In the genomic region with DNA sequence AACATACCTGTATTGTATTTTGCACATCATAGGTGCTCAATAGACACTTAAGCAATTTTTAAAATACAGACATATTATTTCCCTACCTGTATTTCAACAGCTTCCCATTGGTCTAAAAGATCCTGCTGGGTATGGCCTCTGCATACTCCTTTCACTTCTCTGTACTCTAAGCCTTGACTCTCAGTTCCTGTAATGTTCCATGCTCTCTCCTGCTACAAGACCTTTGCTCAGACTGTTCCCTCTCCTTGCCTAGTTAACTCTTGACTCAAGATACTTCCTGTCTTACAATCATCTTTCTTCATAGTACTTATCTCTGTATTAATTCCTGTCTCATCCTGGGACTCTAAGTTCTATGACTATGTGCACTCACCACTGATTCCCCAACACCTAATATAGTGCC, we compare ENCODE assay signal across 18 cellular contexts. TPM values are rescaled to one million over a fixed set of nuclear protein-coding genes. Genes with fewer than 3 reads are reported as not detected.
DNase-seq lines count a peak whose midpoint lies in the region; ATAC-seq and TF ChIP-seq lines count a peak whose summit lies in the region.
"Had no signal": no experiment of that assay in that cellular context is flagged by ENCODE, and none has a peak within 500 bp of the region (broad histone marks: within the 10 kb centered on the region; RNA-seq: fewer than 3 reads in every experiment).

No MANE protein-coding gene starts in this region.

- H3K79me2 ChIP-seq in OCI-LY7 (ENCODE audit: insufficient read depth, low read depth, low read length) (peaks cover 20% of the 10 kb centered on the region; the same call in 1 of the 2 replicates), fibroblast of lung (ENCODE audit: control insufficient read depth, insufficient read depth, low read length) (peaks cover 10% of the 10 kb centered on the region)

- H3K36me3 ChIP-seq in OCI-LY7 (ENCODE audit: insufficient read depth, low read length): no peaks in the 10 kb centered on the region
- H3K36me3 ChIP-seq in fibroblast of lung (ENCODE audit: control insufficient read depth, insufficient read depth, low read length): no peaks in the 10 kb centered on the region
- H3K36me3 ChIP-seq: suprapubic skin had no signal

- H3K27ac ChIP-seq in OCI-LY7 (ENCODE audit: low read depth, low read length, poor library complexity, severe bottlenecking): no peak overlapping the region
- no peak overlapping the region for H3K27ac ChIP-seq in fibroblast of lung (ENCODE audit: insufficient read depth, low read length)
- H3K27ac ChIP-seq in caudate nucleus (ENCODE audit: low read depth, low read length): no peak overlapping the region
- H3K27ac ChIP-seq: psoas muscle, suprapubic skin had no signal

- H3K27ac Mint-ChIP-seq in stimulated activated naive CD8-positive, alpha-beta T cell treated with anti-CD3 and anti-CD28 coated beads, Interleukin-15, Interleukin-2, amounts not matched to agents 100 ng/mL and 50 ng/mL, for 24 hours: peak overlapping the region; percentile 5
- peak overlapping the region in 1 of 2 donors; percentile 6 for H3K27ac Mint-ChIP-seq in stimulated activated naive CD8-positive, alpha-beta T cell treated with anti-CD3 and anti-CD28 coated beads, Interleukin-15, amount 100 ng/mL, for 72 hours

- no peak for DNase-seq in stimulated activated naive CD8-positive, alpha-beta T cell treated with anti-CD3 and anti-CD28 coated beads, Interleukin-15, amount 100 ng/mL, for 72 hours
- DNase-seq in OCI-LY7 (ENCODE audit: low spot score): peak; percentile 17
- DNase-seq in fibroblast of lung (ENCODE audit: low read depth in 2 of 2): no peak
- no peak for DNase-seq in iPS-NIHi7 (ENCODE audit: extremely low spot score)
- DNase-seq in caudate nucleus (lab: John Stamatoyannopoulos, UW): no peak
- no peak for DNase-seq in mesenteric fat pad (ENCODE audit: low spot score)
- DNase-seq: ACHN; activated effector memory CD4-positive, alpha-beta T cell treated with anti-CD3 and anti-CD28 coated beads, Interleukin-2, amount 50 U/mL, for 16 hours; hypothalamus; naive B cell; NCI-H2081 treated with DMSO at 0.1 percent for 48 hours; NCI-H748 treated with DMSO at 0.1 percent for 48 hours; psoas muscle; SHP77 had no signal

- no peaks in the 10 kb centered on the region for H3K9me3 ChIP-seq in OCI-LY7 (ENCODE audit: low read length)
- H3K9me3 ChIP-seq in fibroblast of lung (ENCODE audit: control insufficient read depth, insufficient read depth, low read depth, low read length): no peaks in the 10 kb centered on the region
- H3K9me3 ChIP-seq: psoas muscle, suprapubic skin had no signal

- H3K9me2 ChIP-seq in OCI-LY7 (ENCODE audit: insufficient read depth, low read length): no peaks in the 10 kb centered on the region

- H3K4me2 ChIP-seq in OCI-LY7 (ENCODE audit: low read length): no peak overlapping the region
- no peak overlapping the region for H3K4me2 ChIP-seq in fibroblast of lung (ENCODE audit: extremely low read depth, insufficient read depth, low read length)

- H3K4me1 ChIP-seq in OCI-LY7 (ENCODE audit: insufficient read depth, low read length, poor library complexity, severe bottlenecking): peaks cover 21% of the 10 kb centered on the region
- H3K4me1 ChIP-seq in fibroblast of lung (ENCODE audit: control insufficient read depth, extremely low read depth, insufficient read depth, low read length): no peaks in the 10 kb centered on the region

- no peaks in the 10 kb centered on the region for H3K27me3 Mint-ChIP-seq in stimulated activated naive CD8-positive, alpha-beta T cell treated with anti-CD3 and anti-CD28 coated beads, Interleukin-15, Interleukin-2, amounts not matched to agents 100 ng/mL and 50 ng/mL, for 24 hours
- no peaks in the 10 kb centered on the region for H3K27me3 Mint-ChIP-seq in stimulated activated naive CD8-positive, alpha-beta T cell treated with anti-CD3 and anti-CD28 coated beads, Interleukin-15, amount 100 ng/mL, for 72 hours
- H3K27me3 Mint-ChIP-seq: naive B cell had no signal

- CTCF ChIA-PET in OCI-LY7 (lab: Charles Lee; ENCODE audit: unreplicated experiment): no interaction called here

- H3K9me3 Mint-ChIP-seq in stimulated activated naive CD8-positive, alpha-beta T cell treated with anti-CD3 and anti-CD28 coated beads, Interleukin-15, Interleukin-2, amounts not matched to agents 100 ng/mL and 50 ng/mL, for 24 hours: no peaks in the 10 kb centered on the region
- peaks cover 0 to 1% of the 10 kb centered on the region in 2 donors for H3K9me3 Mint-ChIP-seq in stimulated activated naive CD8-positive, alpha-beta T cell treated with anti-CD3 and anti-CD28 coated beads, Interleukin-15, amount 100 ng/mL, for 72 hours
- H3K9me3 Mint-ChIP-seq: naive B cell had no signal

- H3K27me3 ChIP-seq in fibroblast of lung (ENCODE audit: control insufficient read depth, insufficient read depth, low read length): no peaks in the 10 kb centered on the region
- H3K27me3 ChIP-seq: suprapubic skin had no signal

- H3K36me3 Mint-ChIP-seq in stimulated activated naive CD8-positive, alpha-beta T cell treated with anti-CD3 and anti-CD28 coated beads, Interleukin-15, Interleukin-2, amounts not matched to agents 100 ng/mL and 50 ng/mL, for 24 hours (ENCODE audit: low read depth): no peaks in the 10 kb centered on the region

- peaks cover 38% of the 10 kb centered on the region for H3K4me1 Mint-ChIP-seq in stimulated activated naive CD8-positive, alpha-beta T cell treated with anti-CD3 and anti-CD28 coated beads, Interleukin-15, Interleukin-2, amounts not matched to agents 100 ng/mL and 50 ng/mL, for 24 hours (ENCODE audit: low read depth)
- peaks cover 35% of the 10 kb centered on the region for H3K4me1 Mint-ChIP-seq in stimulated activated naive CD8-positive, alpha-beta T cell treated with anti-CD3 and anti-CD28 coated beads, Interleukin-15, amount 100 ng/mL, for 72 hours

- H4K20me1 ChIP-seq in OCI-LY7 (ENCODE audit: insufficient read depth, low read length) (no peaks in the 10 kb centered on the region), fibroblast of lung (ENCODE audit: control insufficient read depth, extremely low read depth, insufficient read depth, low read length) (no peaks in the 10 kb centered on the region)

- ATAC-seq in stimulated activated naive CD8-positive, alpha-beta T cell treated with anti-CD3 and anti-CD28 coated beads, Interleukin-15, amount 100 ng/mL, for 72 hours: no peak
- ATAC-seq in HG03439 (IDR thresholded peaks at IDR 0.05; ENCODE audit: unreplicated experiment): no peak
- ATAC-seq: left lobe of liver, psoas muscle had no signal

- TF ChIP-seq CTCF in OCI-LY7 (conservative IDR thresholded peaks at IDR 0.05; ENCODE audit: low read length) (no peak), fibroblast of lung (conservative IDR thresholded peaks at IDR 0.05 in 1 of 2, IDR thresholded peaks at IDR 0.05 in 1 of 2; ENCODE audit: low read depth in 1 of 2, low read length in 2 of 2) (no peak)

- H3K9ac ChIP-seq in fibroblast of lung (ENCODE audit: insufficient read depth, low read length): no peak overlapping the region

- intact Hi-C loops in OCI-LY7 (cut with micrococcal nuclease; ENCODE audit: unreplicated experiment): loop anchor here (10.0 kb wide), 1 partner anchor 335 kb away; the partner anchor contains the start of gene SLC25A38

- H3K4me3 Mint-ChIP-seq in stimulated activated naive CD8-positive, alpha-beta T cell treated with anti-CD3 and anti-CD28 coated beads, Interleukin-15, Interleukin-2, amounts not matched to agents 100 ng/mL and 50 ng/mL, for 24 hours: no peak overlapping the region
- H3K4me3 Mint-ChIP-seq in stimulated activated naive CD8-positive, alpha-beta T cell treated with anti-CD3 and anti-CD28 coated beads, Interleukin-15, amount 100 ng/mL, for 72 hours: peak overlapping the region in 1 of 2 donors; percentile 0

- no TSS peak for BruUV-seq in OCI-LY7 (replicated peaks; lab: Mats Ljungman, UMichigan)

- H3K4me3 ChIP-seq in OCI-LY7 (ENCODE audit: low read depth, low read length, poor library complexity, severe bottlenecking): no peak overlapping the region
- no peak overlapping the region for H3K4me3 ChIP-seq in fibroblast of lung (replicated peaks in 1 of 4; ENCODE audit: control extremely low read depth in 1 of 4, insufficient read depth in 1 of 4, low read depth in 3 of 4, low read length in 4 of 4)
- H3K4me3 ChIP-seq: psoas muscle, suprapubic skin had no signal

- POLR2A ChIA-PET in OCI-LY7 (lab: Charles Lee): no interaction called here

- H2AFZ ChIP-seq in OCI-LY7 (ENCODE audit: low read length) (peak overlapping the region; percentile 9; the same call in 1 of the 2 replicates), fibroblast of lung (ENCODE audit: low read length) (peak overlapping the region; percentile 31)

RNA-seq across cellular contexts. Expression of gene SCN11A, which starts 1.7 kb away (rescaled TPM):
- total RNA-seq in OCI-LY7 (2014; rRNA removed; shearing (Covaris generic)): 0.25 TPM in 1 of 2 replicates, not detected in the other
- total RNA-seq in OCI-LY7 (2022) (0.13 and 0.22 TPM in 2 replicates), fibroblast of lung (under 0.01 and 0.17 TPM in 2 replicates), mesenteric fat pad (0.32 TPM)
- polyA plus RNA-seq in fibroblast of lung: 0.01 and 0.05 TPM in 2 replicates
- polyA plus RNA-seq in fibroblast of lung (2012): 0.03 TPM in 1 of 2 replicates, not detected in the other
- polyA minus RNA-seq in fibroblast of lung (ENCODE audit: low replicate concordance): not detected in 2 replicates

RNA-seq across cellular contexts. Expression of gene WDR48, which starts 1.8 kb away (rescaled TPM):
- 12.3 and 15.7 TPM in 2 replicates for total RNA-seq in OCI-LY7 (2014; rRNA removed; shearing (Covaris generic))
- total RNA-seq in OCI-LY7 (2022): 38.4 and 41.6 TPM in 2 replicates
- 41.9 and 44.9 TPM in 2 replicates for total RNA-seq in fibroblast of lung
- 24.8 and 35.1 TPM in 2 replicates for polyA plus RNA-seq in fibroblast of lung
- polyA plus RNA-seq in fibroblast of lung (2012): 14.5 and 20.5 TPM in 2 replicates
- polyA minus RNA-seq in fibroblast of lung (ENCODE audit: low replicate concordance): 3.4 and 4.8 TPM in 2 replicates
- total RNA-seq in mesenteric fat pad: 23.4 TPM

RNA-seq across cellular contexts. Expression of gene GORASP1, which starts 57.4 kb away (rescaled TPM):
- 44.8 and 59.9 TPM in 2 replicates for total RNA-seq in OCI-LY7 (2014; rRNA removed; shearing (Covaris generic))
- total RNA-seq in OCI-LY7 (2022) (51.5 and 57.9 TPM in 2 replicates), fibroblast of lung (27.2 and 37.5 TPM in 2 replicates), mesenteric fat pad (58.7 TPM)
- 32.1 and 34.3 TPM in 2 replicates for polyA plus RNA-seq in fibroblast of lung
- polyA plus RNA-seq in fibroblast of lung (2012): 30.9 and 33.4 TPM in 2 replicates
- polyA minus RNA-seq in fibroblast of lung (ENCODE audit: low replicate concordance): 80.7 and 103 TPM in 2 replicates

RNA-seq across cellular contexts. Expression of gene TTC21A, which starts 57.5 kb away (rescaled TPM):
- 10.5 and 12.8 TPM in 2 replicates for total RNA-seq in OCI-LY7 (2014; rRNA removed; shearing (Covaris generic))
- total RNA-seq in OCI-LY7 (2022) (27.1 and 32.3 TPM in 2 replicates), fibroblast of lung (1.5 and 2.1 TPM in 2 replicates), mesenteric fat pad (3.1 TPM)
- polyA plus RNA-seq in fibroblast of lung: 1.6 and 1.8 TPM in 2 replicates
- polyA plus RNA-seq in fibroblast of lung (2012): 1.5 and 1.7 TPM in 2 replicates
- 2.9 and 3.3 TPM in 2 replicates for polyA minus RNA-seq in fibroblast of lung (ENCODE audit: low replicate concordance)
